In the genomic region with DNA sequence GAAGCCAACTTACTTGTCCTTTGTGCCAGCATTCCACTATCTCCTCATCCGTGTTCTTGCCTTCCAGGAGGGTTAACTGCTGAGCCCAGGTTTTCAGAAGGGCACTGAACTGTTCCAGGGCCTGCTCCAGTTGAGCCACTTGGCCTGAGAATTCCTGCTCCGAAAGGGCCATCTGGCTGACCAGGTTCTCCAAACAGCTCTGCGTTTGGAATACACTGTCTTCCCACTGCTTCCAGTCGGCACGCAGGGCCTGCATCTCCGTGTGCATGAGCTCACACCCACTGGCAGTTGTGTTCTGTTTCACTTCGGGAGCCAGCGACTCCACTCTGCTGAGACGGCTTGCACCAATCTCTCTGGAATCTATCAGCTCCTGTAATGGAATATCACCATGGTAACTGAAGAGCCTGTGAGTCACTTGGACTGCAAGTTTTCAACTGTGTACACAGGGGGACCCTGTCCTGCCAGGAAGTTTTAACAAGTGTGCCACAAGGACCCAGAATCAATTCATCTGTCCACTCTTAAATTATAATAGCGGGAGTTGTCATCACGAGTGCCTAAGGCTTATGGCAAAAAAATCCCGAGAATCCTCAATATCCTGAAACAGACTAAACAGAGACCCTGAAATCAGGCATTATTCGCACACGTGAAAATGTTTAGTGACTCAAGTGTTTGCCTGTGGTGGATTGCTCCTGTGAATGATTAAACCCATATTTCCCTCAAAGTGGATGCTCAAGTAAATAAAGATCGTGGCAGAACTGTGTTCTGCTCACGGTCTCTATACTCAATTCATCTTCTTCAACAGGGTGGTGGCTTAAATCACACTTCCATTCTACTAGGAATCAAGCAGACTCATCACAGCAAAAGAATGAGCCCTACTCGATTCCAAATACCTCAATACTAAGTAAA, we compare ENCODE assay signal across 1 cellular context.
TF ChIP-seq lines count a peak whose summit lies in the region.

No MANE protein-coding gene starts in this region.

TF ChIP-seq in HepG2, 621 proteins besides CTCF, POLR2A, EP300 and RAD21 (continued from another document and continues in another):
- TF ChIP-seq GABPB1 (CRISPR knock-in tag; IDR thresholded peaks at IDR 0.05) (peak; percentile 45; the same call in 1 of the 2 replicates), ZNF788 (CRISPR knock-in tag; IDR thresholded peaks at IDR 0.05; ENCODE audit: borderline replicate concordance) (no peak), GPBP1L1 (CRISPR knock-in tag; IDR thresholded peaks at IDR 0.05) (no peak), GMEB1 (CRISPR knock-in tag; IDR thresholded peaks at IDR 0.05; ENCODE audit: borderline replicate concordance) (no peak), ZNF225 (CRISPR knock-in tag; IDR thresholded peaks at IDR 0.05) (no peak), UBTF (CRISPR knock-in tag; IDR thresholded peaks at IDR 0.05) (peak; percentile 38; the same call in 1 of the 2 replicates), FOXA3 (CRISPR knock-in tag; IDR thresholded peaks at IDR 0.05) (peak; percentile 90), NFATC3 (CRISPR knock-in tag; IDR thresholded peaks at IDR 0.05) (peak; percentile 92), TRIM24 (CRISPR knock-in tag; IDR thresholded peaks at IDR 0.05) (no peak), ASH2L (IDR thresholded peaks at IDR 0.05; ENCODE audit: insufficient read length, low read depth, low read length) (peak; percentile 99), PPARG (CRISPR knock-in tag; conservative IDR thresholded peaks at IDR 0.05) (no peak), PLRG1 (conservative IDR thresholded peaks at IDR 0.05) (no peak), ZSCAN12 (CRISPR knock-in tag; IDR thresholded peaks at IDR 0.05) (no peak), FOXP1 (IDR thresholded peaks at IDR 0.05) (no peak), FOXP1 (CRISPR knock-in tag; IDR thresholded peaks at IDR 0.05) (peak; percentile 72), ZNF230 (CRISPR knock-in tag; IDR thresholded peaks at IDR 0.05) (no peak), TEAD2 (CRISPR knock-in tag; IDR thresholded peaks at IDR 0.05) (no peak), ZNF552 (CRISPR knock-in tag; IDR thresholded peaks at IDR 0.05; ENCODE audit: borderline replicate concordance) (no peak), NFIC (IDR thresholded peaks at IDR 0.05; ENCODE audit: low read length) (peak; percentile 48; the same call in 1 of the 2 replicates), ZNF569 (CRISPR knock-in tag; IDR thresholded peaks at IDR 0.05; ENCODE audit: borderline replicate concordance) (no peak), ZNF724P (CRISPR knock-in tag; IDR thresholded peaks at IDR 0.05; ENCODE audit: borderline replicate concordance) (no peak), ELF3 (CRISPR knock-in tag; IDR thresholded peaks at IDR 0.05) (peak; percentile 16; the same call in 1 of the 2 replicates), PAX8 (CRISPR knock-in tag; IDR thresholded peaks at IDR 0.05; ENCODE audit: borderline replicate concordance) (no peak), SRSF4 (IDR thresholded peaks at IDR 0.05; ENCODE audit: low read depth, low read length, poor library complexity, severe bottlenecking) (no peak), NFKBIZ (CRISPR knock-in tag; IDR thresholded peaks at IDR 0.05) (no peak), ZNF143 (CRISPR knock-in tag; IDR thresholded peaks at IDR 0.05) (no peak), ZMYM4 (CRISPR knock-in tag; IDR thresholded peaks at IDR 0.05) (no peak), CHD4 (IDR thresholded peaks at IDR 0.05; ENCODE audit: borderline replicate concordance, low read length) (no peak), ZNF883 (CRISPR knock-in tag; IDR thresholded peaks at IDR 0.05; ENCODE audit: not compliant biosample characterization) (no peak), NRL (CRISPR knock-in tag; IDR thresholded peaks at IDR 0.05; ENCODE audit: borderline replicate concordance) (no peak), RBFOX2 (IDR thresholded peaks at IDR 0.05; ENCODE audit: low read depth, low read length) (no peak)
- TF ChIP-seq, protein P1, sequence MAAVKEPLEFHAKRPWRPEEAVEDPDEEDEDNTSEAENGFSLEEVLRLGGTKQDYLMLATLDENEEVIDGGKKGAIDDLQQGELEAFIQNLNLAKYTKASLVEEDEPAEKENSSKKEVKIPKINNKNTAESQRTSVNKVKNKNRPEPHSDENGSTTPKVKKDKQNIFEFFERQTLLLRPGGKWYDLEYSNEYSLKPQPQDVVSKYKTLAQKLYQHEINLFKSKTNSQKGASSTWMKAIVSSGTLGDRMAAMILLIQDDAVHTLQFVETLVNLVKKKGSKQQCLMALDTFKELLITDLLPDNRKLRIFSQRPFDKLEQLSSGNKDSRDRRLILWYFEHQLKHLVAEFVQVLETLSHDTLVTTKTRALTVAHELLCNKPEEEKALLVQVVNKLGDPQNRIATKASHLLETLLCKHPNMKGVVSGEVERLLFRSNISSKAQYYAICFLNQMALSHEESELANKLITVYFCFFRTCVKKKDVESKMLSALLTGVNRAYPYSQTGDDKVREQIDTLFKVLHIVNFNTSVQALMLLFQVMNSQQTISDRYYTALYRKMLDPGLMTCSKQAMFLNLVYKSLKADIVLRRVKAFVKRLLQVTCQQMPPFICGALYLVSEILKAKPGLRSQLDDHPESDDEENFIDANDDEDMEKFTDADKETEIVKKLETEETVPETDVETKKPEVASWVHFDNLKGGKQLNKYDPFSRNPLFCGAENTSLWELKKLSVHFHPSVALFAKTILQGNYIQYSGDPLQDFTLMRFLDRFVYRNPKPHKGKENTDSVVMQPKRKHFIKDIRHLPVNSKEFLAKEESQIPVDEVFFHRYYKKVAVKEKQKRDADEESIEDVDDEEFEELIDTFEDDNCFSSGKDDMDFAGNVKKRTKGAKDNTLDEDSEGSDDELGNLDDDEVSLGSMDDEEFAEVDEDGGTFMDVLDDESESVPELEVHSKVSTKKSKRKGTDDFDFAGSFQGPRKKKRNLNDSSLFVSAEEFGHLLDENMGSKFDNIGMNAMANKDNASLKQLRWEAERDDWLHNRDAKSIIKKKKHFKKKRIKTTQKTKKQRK (IDR thresholded peaks at IDR 0.05; ENCODE audit: low read length) = no peak
- TF ChIP-seq, protein P2, sequence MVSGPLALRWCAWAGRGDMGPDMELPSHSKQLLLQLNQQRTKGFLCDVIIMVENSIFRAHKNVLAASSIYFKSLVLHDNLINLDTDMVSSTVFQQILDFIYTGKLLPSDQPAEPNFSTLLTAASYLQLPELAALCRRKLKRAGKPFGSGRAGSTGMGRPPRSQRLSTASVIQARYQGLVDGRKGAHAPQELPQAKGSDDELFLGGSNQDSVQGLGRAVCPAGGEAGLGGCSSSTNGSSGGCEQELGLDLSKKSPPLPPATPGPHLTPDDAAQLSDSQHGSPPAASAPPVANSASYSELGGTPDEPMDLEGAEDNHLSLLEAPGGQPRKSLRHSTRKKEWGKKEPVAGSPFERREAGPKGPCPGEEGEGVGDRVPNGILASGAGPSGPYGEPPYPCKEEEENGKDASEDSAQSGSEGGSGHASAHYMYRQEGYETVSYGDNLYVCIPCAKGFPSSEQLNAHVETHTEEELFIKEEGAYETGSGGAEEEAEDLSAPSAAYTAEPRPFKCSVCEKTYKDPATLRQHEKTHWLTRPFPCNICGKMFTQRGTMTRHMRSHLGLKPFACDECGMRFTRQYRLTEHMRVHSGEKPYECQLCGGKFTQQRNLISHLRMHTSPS (CRISPR knock-in tag; IDR thresholded peaks at IDR 0.05; ENCODE audit: low read depth) = no peak
- TF ChIP-seq, protein P3, sequence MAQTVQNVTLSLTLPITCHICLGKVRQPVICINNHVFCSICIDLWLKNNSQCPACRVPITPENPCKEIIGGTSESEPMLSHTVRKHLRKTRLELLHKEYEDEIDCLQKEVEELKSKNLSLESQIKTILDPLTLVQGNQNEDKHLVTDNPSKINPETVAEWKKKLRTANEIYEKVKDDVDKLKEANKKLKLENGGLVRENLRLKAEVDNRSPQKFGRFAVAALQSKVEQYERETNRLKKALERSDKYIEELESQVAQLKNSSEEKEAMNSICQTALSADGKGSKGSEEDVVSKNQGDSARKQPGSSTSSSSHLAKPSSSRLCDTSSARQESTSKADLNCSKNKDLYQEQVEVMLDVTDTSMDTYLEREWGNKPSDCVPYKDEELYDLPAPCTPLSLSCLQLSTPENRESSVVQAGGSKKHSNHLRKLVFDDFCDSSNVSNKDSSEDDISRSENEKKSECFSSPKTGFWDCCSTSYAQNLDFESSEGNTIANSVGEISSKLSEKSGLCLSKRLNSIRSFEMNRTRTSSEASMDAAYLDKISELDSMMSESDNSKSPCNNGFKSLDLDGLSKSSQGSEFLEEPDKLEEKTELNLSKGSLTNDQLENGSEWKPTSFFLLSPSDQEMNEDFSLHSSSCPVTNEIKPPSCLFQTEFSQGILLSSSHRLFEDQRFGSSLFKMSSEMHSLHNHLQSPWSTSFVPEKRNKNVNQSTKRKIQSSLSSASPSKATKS (CRISPR knock-in tag; IDR thresholded peaks at IDR 0.05) = no peak
- TF ChIP-seq, protein P4, sequence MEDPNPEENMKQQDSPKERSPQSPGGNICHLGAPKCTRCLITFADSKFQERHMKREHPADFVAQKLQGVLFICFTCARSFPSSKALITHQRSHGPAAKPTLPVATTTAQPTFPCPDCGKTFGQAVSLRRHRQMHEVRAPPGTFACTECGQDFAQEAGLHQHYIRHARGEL (CRISPR knock-in tag; IDR thresholded peaks at IDR 0.05) = no peak
- TF ChIP-seq, protein P5, sequence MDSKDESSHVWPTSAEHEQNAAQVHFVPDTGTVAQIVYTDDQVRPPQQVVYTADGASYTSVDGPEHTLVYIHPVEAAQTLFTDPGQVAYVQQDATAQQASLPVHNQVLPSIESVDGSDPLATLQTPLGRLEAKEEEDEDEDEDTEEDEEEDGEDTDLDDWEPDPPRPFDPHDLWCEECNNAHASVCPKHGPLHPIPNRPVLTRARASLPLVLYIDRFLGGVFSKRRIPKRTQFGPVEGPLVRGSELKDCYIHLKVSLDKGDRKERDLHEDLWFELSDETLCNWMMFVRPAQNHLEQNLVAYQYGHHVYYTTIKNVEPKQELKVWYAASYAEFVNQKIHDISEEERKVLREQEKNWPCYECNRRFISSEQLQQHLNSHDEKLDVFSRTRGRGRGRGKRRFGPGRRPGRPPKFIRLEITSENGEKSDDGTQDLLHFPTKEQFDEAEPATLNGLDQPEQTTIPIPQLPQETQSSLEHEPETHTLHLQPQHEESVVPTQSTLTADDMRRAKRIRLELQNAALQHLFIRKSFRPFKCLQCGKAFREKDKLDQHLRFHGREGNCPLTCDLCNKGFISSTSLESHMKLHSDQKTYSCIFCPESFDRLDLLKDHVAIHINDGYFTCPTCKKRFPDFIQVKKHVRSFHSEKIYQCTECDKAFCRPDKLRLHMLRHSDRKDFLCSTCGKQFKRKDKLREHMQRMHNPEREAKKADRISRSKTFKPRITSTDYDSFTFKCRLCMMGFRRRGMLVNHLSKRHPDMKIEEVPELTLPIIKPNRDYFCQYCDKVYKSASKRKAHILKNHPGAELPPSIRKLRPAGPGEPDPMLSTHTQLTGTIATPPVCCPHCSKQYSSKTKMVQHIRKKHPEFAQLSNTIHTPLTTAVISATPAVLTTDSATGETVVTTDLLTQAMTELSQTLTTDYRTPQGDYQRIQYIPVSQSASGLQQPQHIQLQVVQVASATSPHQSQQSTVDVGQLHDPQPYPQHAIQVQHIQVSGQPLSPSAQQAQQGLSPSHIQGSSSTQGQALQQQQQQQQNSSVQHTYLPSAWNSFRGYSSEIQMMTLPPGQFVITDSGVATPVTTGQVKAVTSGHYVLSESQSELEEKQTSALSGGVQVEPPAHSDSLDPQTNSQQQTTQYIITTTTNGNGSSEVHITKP (CRISPR knock-in tag; IDR thresholded peaks at IDR 0.05; ENCODE audit: low read depth) = peak; percentile 89
- TF ChIP-seq, protein P6, sequence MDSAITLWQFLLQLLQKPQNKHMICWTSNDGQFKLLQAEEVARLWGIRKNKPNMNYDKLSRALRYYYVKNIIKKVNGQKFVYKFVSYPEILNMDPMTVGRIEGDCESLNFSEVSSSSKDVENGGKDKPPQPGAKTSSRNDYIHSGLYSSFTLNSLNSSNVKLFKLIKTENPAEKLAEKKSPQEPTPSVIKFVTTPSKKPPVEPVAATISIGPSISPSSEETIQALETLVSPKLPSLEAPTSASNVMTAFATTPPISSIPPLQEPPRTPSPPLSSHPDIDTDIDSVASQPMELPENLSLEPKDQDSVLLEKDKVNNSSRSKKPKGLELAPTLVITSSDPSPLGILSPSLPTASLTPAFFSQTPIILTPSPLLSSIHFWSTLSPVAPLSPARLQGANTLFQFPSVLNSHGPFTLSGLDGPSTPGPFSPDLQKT (CRISPR knock-in tag; IDR thresholded peaks at IDR 0.05; ENCODE audit: borderline replicate concordance) = no peak
- TF ChIP-seq, protein P7, sequence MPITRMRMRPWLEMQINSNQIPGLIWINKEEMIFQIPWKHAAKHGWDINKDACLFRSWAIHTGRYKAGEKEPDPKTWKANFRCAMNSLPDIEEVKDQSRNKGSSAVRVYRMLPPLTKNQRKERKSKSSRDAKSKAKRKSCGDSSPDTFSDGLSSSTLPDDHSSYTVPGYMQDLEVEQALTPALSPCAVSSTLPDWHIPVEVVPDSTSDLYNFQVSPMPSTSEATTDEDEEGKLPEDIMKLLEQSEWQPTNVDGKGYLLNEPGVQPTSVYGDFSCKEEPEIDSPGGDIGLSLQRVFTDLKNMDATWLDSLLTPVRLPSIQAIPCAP (CRISPR knock-in tag; IDR thresholded peaks at IDR 0.05; ENCODE audit: low read depth) = no peak
